In genomic region chr17:22741066-22741465, GRCh38 we compare ENCODE assay signal across 6 cellular contexts.
DNase-seq lines count a peak whose midpoint lies in the region; ATAC-seq and TF ChIP-seq lines count a peak whose summit lies in the region.
"Not testable (repeated sequence)": the region's sequence is repeated elsewhere in the genome, so short reads cannot be mapped to it uniquely, and the experiment has no call there.

No MANE protein-coding gene starts in this region.

- not testable (repeated sequence) for H3K27me3 Mint-ChIP-seq in type B pancreatic cell

- intact Hi-C loops in Right ventricle myocardium inferior (cut with DNase I); right cardiac atrium (cut with DNase I); sciatic nerve (cut with DNase I): not testable (repeated sequence)

- not testable (repeated sequence) for H3K36me3 ChIP-seq in RWPE2 (ENCODE audit: low read depth)

- TF ChIP-seq CTCF in RWPE2 (IDR thresholded peaks at IDR 0.05; ENCODE audit: poor library complexity, severe bottlenecking); type B pancreatic cell (conservative IDR thresholded peaks at IDR 0.05): not testable (repeated sequence)

- ATAC-seq in RWPE2 (ENCODE audit: low read depth); Right ventricle myocardium inferior; right cardiac atrium; sciatic nerve: not testable (repeated sequence)

- H3K27me3 ChIP-seq in RWPE2 (ENCODE audit: insufficient read depth, poor library complexity, severe bottlenecking); right cardiac atrium (ENCODE audit: control insufficient read depth, insufficient read depth): not testable (repeated sequence)

- not testable (repeated sequence) for H3K4me1 ChIP-seq in RWPE2 (ENCODE audit: insufficient read depth, poor library complexity, severe bottlenecking); right cardiac atrium (ENCODE audit: control insufficient read depth, insufficient read depth, low read length)

- H3K9me3 Mint-ChIP-seq in type B pancreatic cell, result not testable (repeated sequence)

- H3K4me3 ChIP-seq in RWPE2 (ENCODE audit: severe bottlenecking); right cardiac atrium (ENCODE audit: low read length): not testable (repeated sequence)

- not testable (repeated sequence) for H3K4me1 Mint-ChIP-seq in type B pancreatic cell (ENCODE audit: unreplicated experiment)

- not testable (repeated sequence) for H3K36me3 Mint-ChIP-seq in type B pancreatic cell

- DNase-seq in RWPE2 (ENCODE audit: low spot score), result peak; percentile 11
- DNase-seq in Right ventricle myocardium inferior (ENCODE audit: missing footprints), result peak; percentile 21
- peak in 2 of 3 donors; percentile 14 to 47 for DNase-seq in right cardiac atrium
- peak; percentile 78 for DNase-seq in mesenteric fat pad (ENCODE audit: low spot score)
- peak; percentile 39 for DNase-seq in sciatic nerve (ENCODE audit: low spot score)
- DNase-seq in type B pancreatic cell (ENCODE audit: extremely low spot score, unreplicated experiment), result peak; percentile 48

- H3K27ac Mint-ChIP-seq in type B pancreatic cell, result not testable (repeated sequence)

- not testable (repeated sequence) for H3K4me3 Mint-ChIP-seq in type B pancreatic cell

- not testable (repeated sequence) for H3K27ac ChIP-seq in RWPE2 (ENCODE audit: poor library complexity, severe bottlenecking); right cardiac atrium (ENCODE audit: low read length)

- 91% methylated on average over 27 of the region's 27 CpGs for WGBS in right cardiac atrium

- H3K9me3 ChIP-seq in RWPE2 (ENCODE audit: severe bottlenecking); right cardiac atrium (ENCODE audit: control insufficient read depth, low read length): not testable (repeated sequence)

Comparison
In these comparisons a context has a peak if more than half of its experiments do, and no peak if none do; other contexts are left out.
1. DNase-seq: peak in every context shown above with its lines; median percentile 78 in mesenteric fat pad; 48 in type B pancreatic cell; 39 in sciatic nerve; 30 in right cardiac atrium; 21 in Right ventricle myocardium inferior; 11 in RWPE2.